Comparison of ENCODE assay signal across 8 cellular contexts in genomic region chr7:94004024-94004945, GRCh38. TPM values are rescaled to one million over a fixed set of nuclear protein-coding genes. Genes with fewer than 3 reads are reported as not detected.
A peak's percentile ranks its signal among the peaks of the same experiment; 100 is the strongest.
DNase-seq lines count a peak whose midpoint lies in the region; ATAC-seq, FAIRE-seq and TF ChIP-seq lines count a peak whose summit lies in the region.

BET1 (minus strand) TSS chr7:94004355; CDS start chr7:94004216, 139 bp downstream.

- no peaks in the 10 kb centered on the region for H3K9me2 ChIP-seq in OCI-LY7 (ENCODE audit: insufficient read depth, low read length)

- H3K9me3 ChIP-seq in OCI-LY7 (ENCODE audit: low read length), result no peaks in the 10 kb centered on the region
- no peaks in the 10 kb centered on the region for H3K9me3 ChIP-seq in endothelial cell of umbilical vein (replicated peaks; ENCODE audit: control insufficient read depth, insufficient read depth, low read length)

- H3K27me3 ChIP-seq in endothelial cell of umbilical vein (ENCODE audit: control insufficient read depth in 2 of 2, insufficient read depth in 2 of 2, low read length in 2 of 2), result peaks cover 10 to 23% of the 10 kb centered on the region in 2 experiments

- H3K27ac ChIP-seq in OCI-LY7 (ENCODE audit: low read depth, low read length, poor library complexity, severe bottlenecking) (peak within 1 kb of the TSS; percentile 16), endothelial cell of umbilical vein (ENCODE audit: insufficient read depth, low read depth, low read length) (peak within 1 kb of the TSS; percentile 76)

- CTCF ChIA-PET in OCI-LY7 (lab: Charles Lee; ENCODE audit: unreplicated experiment) (no interaction called here), endothelial cell of umbilical vein (lab: Charles Lee) (interaction anchor here (0.9 kb wide), 1 partner anchor 101 kb away, joined by 4 read pairs; no protein-coding TSS in a partner anchor)

- TF ChIP-seq POLR2A in endothelial cell of umbilical vein (IDR thresholded peaks at IDR 0.05; ENCODE audit: low read depth, low read length), result peak; percentile 66

- DNase-seq in D721Med (ENCODE audit: insufficient read length, low spot score) (peak; percentile 56), HuH-7.5 (ENCODE audit: low spot score) (peak; percentile 74), OCI-LY7 (ENCODE audit: low spot score) (peak; percentile 97), activated T-cell treated with anti-CD3 and anti-CD28 coated beads for 1 hour (ENCODE audit: low read depth) (peak; percentile 87), endothelial cell of umbilical vein (ENCODE audit: low read depth, low spot score) (peak; percentile 96), midbrain (lab: John Stamatoyannopoulos, UW) (peak; percentile 97)
- DNase-seq in stimulated activated CD8-positive, alpha-beta memory T cell treated with anti-CD3 and anti-CD28 coated beads, Interleukin-2, amount 100 ng/mL, for 1 hour (ENCODE audit: low read depth in 2 of 2), result peak; percentile 84 to 85

- dilution Hi-C loops in endothelial cell of umbilical vein (cut with MboI; ENCODE audit: extremely low pct_ligation_motif_present, low sequenced_read_pairs), result no loop called here

- POLR2A ChIA-PET in OCI-LY7 (lab: Charles Lee), result interaction anchor here (0.7 to 1.5 kb wide), 4 partner anchors 8 to 83 kb away, joined by 3 to 5 read pairs (median 4); partner anchors contain the start of gene GNG11
- POLR2A ChIA-PET in endothelial cell of umbilical vein (lab: Charles Lee), result no interaction called here

- H3K4me1 ChIP-seq in OCI-LY7 (ENCODE audit: insufficient read depth, low read length, poor library complexity, severe bottlenecking), result peaks cover 45% of the 10 kb centered on the region
- H3K4me1 ChIP-seq in endothelial cell of umbilical vein (ENCODE audit: control insufficient read depth, extremely low read depth, insufficient read depth, low read length), result peaks cover 16% of the 10 kb centered on the region

- H3K79me2 ChIP-seq in OCI-LY7 (ENCODE audit: insufficient read depth, low read depth, low read length) (peaks cover 38% of the 10 kb centered on the region), endothelial cell of umbilical vein (ENCODE audit: control insufficient read depth, insufficient read depth, low read length) (peaks cover 32% of the 10 kb centered on the region)

- H3K9me1 ChIP-seq in endothelial cell of umbilical vein (replicated peaks; ENCODE audit: control insufficient read depth, extremely low read depth, insufficient read depth, low read length), result no peaks in the 10 kb centered on the region

- peak; percentile 35 for FAIRE-seq in D721Med (lab: Jason Lieb, UNC)
- FAIRE-seq in endothelial cell of umbilical vein (lab: Jason Lieb, UNC), result peak; percentile 97

- H2AFZ ChIP-seq in OCI-LY7 (ENCODE audit: low read length) (peak within 1 kb of the TSS; percentile 91), endothelial cell of umbilical vein (ENCODE audit: low read depth, low read length) (peak within 1 kb of the TSS; percentile 60)

- H3K36me3 ChIP-seq in OCI-LY7 (ENCODE audit: insufficient read depth, low read length) (peaks cover 3% of the 10 kb centered on the region), endothelial cell of umbilical vein (ENCODE audit: control insufficient read depth in 2 of 2, extremely low read depth in 1 of 2, insufficient read depth in 2 of 2, low read length in 2 of 2) (peaks cover 0 to 2% of the 10 kb centered on the region in 2 experiments)

- intact Hi-C loops in OCI-LY7 (cut with micrococcal nuclease; ENCODE audit: unreplicated experiment), result loop anchor here (1.0 to 2.0 kb wide), 2 partner anchors 48 to 83 kb away; no protein-coding TSS in a partner anchor
- intact Hi-C loops in endothelial cell of umbilical vein (cut with micrococcal nuclease), result loop anchor here (1.0 to 5.0 kb wide), 6 partner anchors 58 to 179 kb away; partner anchors contain the start of gene GNG11

- no peaks in the 10 kb centered on the region for H4K20me1 ChIP-seq in OCI-LY7 (ENCODE audit: insufficient read depth, low read length)
- H4K20me1 ChIP-seq in endothelial cell of umbilical vein (replicated peaks; ENCODE audit: control insufficient read depth, extremely low read depth, insufficient read depth, low read length), result no peaks in the 10 kb centered on the region

- peak; percentile 98 for ATAC-seq in GM21526 (IDR thresholded peaks at IDR 0.05; ENCODE audit: low FRiP score, unreplicated experiment)

- H3K4me2 ChIP-seq in OCI-LY7 (ENCODE audit: low read length), result peak within 1 kb of the TSS; percentile 90
- peak within 1 kb of the TSS; percentile 94 for H3K4me2 ChIP-seq in endothelial cell of umbilical vein (ENCODE audit: insufficient read depth, low read length)

- H3K9ac ChIP-seq in endothelial cell of umbilical vein (replicated peaks; ENCODE audit: extremely low read depth, insufficient read depth, low read length), result peak within 1 kb of the TSS; percentile 92

- TF ChIP-seq CTCF in D721Med (IDR thresholded peaks at IDR 0.05; ENCODE audit: insufficient read depth, missing control alignments), result no peak
- no peak for TF ChIP-seq CTCF in OCI-LY7 (conservative IDR thresholded peaks at IDR 0.05; ENCODE audit: low read length)
- no peak for TF ChIP-seq CTCF in endothelial cell of umbilical vein (IDR thresholded peaks at IDR 0.05; ENCODE audit: extremely low read depth in 1 of 2, insufficient read depth in 1 of 2, low read depth in 1 of 2, low read length in 2 of 2)

- BruUV-seq in OCI-LY7 (replicated peaks; lab: Mats Ljungman, UMichigan) (no TSS peak), endothelial cell of umbilical vein (replicated peaks; lab: Mats Ljungman, UMichigan) (TSS peak; percentile 80)

- H3K4me3 ChIP-seq in OCI-LY7 (ENCODE audit: low read depth, low read length, poor library complexity, severe bottlenecking) (peak within 1 kb of the TSS; percentile 81), endothelial cell of umbilical vein (replicated peaks in 1 of 3; ENCODE audit: insufficient read depth in 1 of 3, low read depth in 1 of 3, low read length in 3 of 3) (peak within 1 kb of the TSS; percentile 85 to 95 (median 87))

TF ChIP-seq in endothelial cell of umbilical vein, 7 proteins besides CTCF, POLR2A, EP300 and RAD21:
- TF ChIP-seq MAX (IDR thresholded peaks at IDR 0.05; ENCODE audit: insufficient read depth, insufficient read length) (no peak), EZH2 (IDR thresholded peaks at IDR 0.05; ENCODE audit: borderline replicate concordance, low read depth, low read length, severe bottlenecking) (no peak), POLR2AphosphoS5 (IDR thresholded peaks at IDR 0.05; ENCODE audit: insufficient read depth, low read depth, low read length) (peak; percentile 65), GATA2 (IDR thresholded peaks at IDR 0.05; ENCODE audit: insufficient read depth, insufficient read length, low read depth, low read length) (no peak)

RNA-seq across cellular contexts. Expression of gene BET1, which starts in this region (rescaled TPM):
- 14.3 and 20.4 TPM in 2 replicates for total RNA-seq in OCI-LY7 (2014; rRNA removed; shearing (Covaris generic))
- 31.6 and 32.8 TPM in 2 replicates for total RNA-seq in OCI-LY7 (2022)
- 23.9 and 28.4 TPM in 2 replicates for total RNA-seq in endothelial cell of umbilical vein
- 14.8 and 21.9 TPM in 2 replicates for polyA plus RNA-seq in endothelial cell of umbilical vein
- 22.8 and 23.2 TPM in 2 replicates for polyA plus RNA-seq in endothelial cell of umbilical vein (2011; cell fraction: cytosol; rRNA removed)
- 18.6 and 18.9 TPM in 2 replicates for polyA plus RNA-seq in endothelial cell of umbilical vein (2011; cell fraction: nucleus; rRNA removed)
- polyA plus RNA-seq in endothelial cell of umbilical vein (2012), result 22.0 and 25.9 TPM in 2 replicates
- 12.4 and 13.1 TPM in 2 replicates for polyA minus RNA-seq in endothelial cell of umbilical vein
- polyA minus RNA-seq in endothelial cell of umbilical vein (2011; cell fraction: cytosol; rRNA and poly(A)+ RNA removed), result 9.6 TPM
- 15.3 and 21.1 TPM in 2 replicates for polyA minus RNA-seq in endothelial cell of umbilical vein (2011; cell fraction: nucleus; rRNA and poly(A)+ RNA removed)

Comparison
In these comparisons a context has a peak if more than half of its experiments do, and no peak if none do; other contexts are left out.
1. Peak in every context shown above with its lines: DNase-seq, ATAC-seq, H3K4me3 ChIP-seq and H3K27ac ChIP-seq.